22 cellular contexts compared by ENCODE assay signal in genomic region chr9:114100536-114100935, GRCh38. TPM values are rescaled to one million over a fixed set of nuclear protein-coding genes. Genes with fewer than 3 reads are reported as not detected.
DNase-seq lines count a peak whose midpoint lies in the region; ATAC-seq, FAIRE-seq and TF ChIP-seq lines count a peak whose summit lies in the region.
"Had no signal": no experiment of that assay in that cellular context is flagged by ENCODE, and none has a peak within 500 bp of the region (broad histone marks: within the 10 kb centered on the region; RNA-seq: fewer than 3 reads in every experiment).

No MANE protein-coding gene starts in this region.

- H2AFZ ChIP-seq in endothelial cell of umbilical vein (ENCODE audit: low read depth, low read length), result no peak overlapping the region

- H3K4me1 ChIP-seq in A549 (peaks cover 40% of the 10 kb centered on the region), endothelial cell of umbilical vein (ENCODE audit: control insufficient read depth, extremely low read depth, insufficient read depth, low read length) (peaks cover 20% of the 10 kb centered on the region)

- no peaks in the 10 kb centered on the region for H4K20me1 ChIP-seq in endothelial cell of umbilical vein (replicated peaks; ENCODE audit: control insufficient read depth, extremely low read depth, insufficient read depth, low read length)

- H3K4me2 ChIP-seq in A549 (peak overlapping the region; percentile 99; the same call in 1 of the 3 replicates), endothelial cell of umbilical vein (ENCODE audit: insufficient read depth, low read length) (peak overlapping the region; percentile 42)

- dilution Hi-C loops in endothelial cell of umbilical vein (cut with MboI; ENCODE audit: extremely low pct_ligation_motif_present, low sequenced_read_pairs), result no loop called here

- intact Hi-C loops in endothelial cell of umbilical vein (cut with micrococcal nuclease), result no loop called here

- WGBS in A549 (ENCODE audit: missing lambda C conversion rate), result 95% methylated on average over 1 of the region's 1 CpG

- peak overlapping the region in 2 of 3 experiments; percentile 39 to 90 for H3K4me3 Mint-ChIP-seq in nephron
- H3K4me3 Mint-ChIP-seq: IgD-negative memory B cell had no signal

- TF ChIP-seq EP300 in A549 (IDR thresholded peaks at IDR 0.05), result no peak

- H3K4me1 Mint-ChIP-seq in nephron, result peaks cover 35% of the 10 kb centered on the region

- no peak for TF ChIP-seq RAD21 in A549 (conservative IDR thresholded peaks at IDR 0.05 in 1 of 2, IDR thresholded peaks at IDR 0.05 in 1 of 2)

- no peak overlapping the region for H3K9ac ChIP-seq in endothelial cell of umbilical vein (replicated peaks; ENCODE audit: extremely low read depth, insufficient read depth, low read length)

- no peaks in the 10 kb centered on the region for H3K27me3 ChIP-seq in endothelial cell of umbilical vein (ENCODE audit: control insufficient read depth in 2 of 2, insufficient read depth in 2 of 2, low read length in 2 of 2)
- H3K27me3 ChIP-seq: SJSA1 had no signal

- H3K36me3 ChIP-seq in endothelial cell of umbilical vein (ENCODE audit: control insufficient read depth in 2 of 2, extremely low read depth in 1 of 2, insufficient read depth in 2 of 2, low read length in 2 of 2), result no peaks in the 10 kb centered on the region
- H3K36me3 ChIP-seq: SJSA1 had no signal

- DNase-seq in A549 (ENCODE audit: low read depth in 1 of 2, low spot score in 1 of 2) (no peak), endothelial cell of umbilical vein (ENCODE audit: low read depth, low spot score) (peak; percentile 32), foreskin fibroblast (no peak), SKM-1 (lab: John Stamatoyannopoulos, UW; ENCODE audit: unreplicated experiment) (no peak), NCI-H1694 (lab: John Stamatoyannopoulos, UW) (no peak)
- no peak for DNase-seq in stimulated activated CD4-positive, alpha-beta T cell treated with anti-CD3 and anti-CD28 coated beads, Interleukin-2, amount 100 ng/mL, for 24 hours
- DNase-seq: CD4-positive, alpha-beta memory T cell; GDM1; MV-4-11; NCI-H1105 treated with DMSO at 0.1 percent for 48 hours; NCI-H2081 treated with DMSO at 0.1 percent for 48 hours; NCI-H524 treated with DMSO at 0.1 percent for 48 hours had no signal

- H3K9me3 Mint-ChIP-seq in nephron, result peaks cover 14% of the 10 kb centered on the region

- ATAC-seq in A549, result no peak
- ATAC-seq: Right ventricle myocardium inferior had no signal

- H3K27ac ChIP-seq in A549 (peak overlapping the region in 1 of 2 experiments; percentile 91; a peak in 2 of 6 replicates), endothelial cell of umbilical vein (ENCODE audit: insufficient read depth, low read depth, low read length) (peak overlapping the region; percentile 4)
- H3K27ac ChIP-seq: SJSA1 had no signal

- CTCF ChIA-PET in A549 (lab: Yijun Ruan, JAX), result interaction anchor here (0.6 to 3.5 kb wide), 7 partner anchors 10 to 581 kb away, joined by 3 to 29 read pairs (median 7); partner anchors contain the start of gene COL27A1
- CTCF ChIA-PET in endothelial cell of umbilical vein (lab: Charles Lee), result interaction anchor here (2.3 to 3.0 kb wide), 3 partner anchors 8 to 190 kb away, joined by 17 to 23 read pairs (median 20); no protein-coding TSS in a partner anchor

- TF ChIP-seq CTCF in A549 (IDR thresholded peaks at IDR 0.05) (no peak), endothelial cell of umbilical vein (IDR thresholded peaks at IDR 0.05; ENCODE audit: extremely low read depth in 1 of 2, insufficient read depth in 1 of 2, low read depth in 1 of 2, low read length in 2 of 2) (no peak), nephron (IDR thresholded peaks at IDR 0.05; ENCODE audit: unreplicated experiment in 3 of 3) (no peak), foreskin fibroblast (IDR thresholded peaks at IDR 0.05; ENCODE audit: low read depth, low read length) (no peak)

- POLR2A ChIA-PET in A549 (lab: Yijun Ruan, JAX), result no interaction called here
- POLR2A ChIA-PET in endothelial cell of umbilical vein (lab: Charles Lee), result no interaction called here

- H3K79me2 ChIP-seq in endothelial cell of umbilical vein (ENCODE audit: control insufficient read depth, insufficient read depth, low read length), result no peaks in the 10 kb centered on the region

- H3K27me3 Mint-ChIP-seq in nephron (ENCODE audit: low read depth), result peaks cover 49% of the 10 kb centered on the region

- H3K4me3 ChIP-seq in A549, result no peak overlapping the region
- H3K4me3 ChIP-seq in endothelial cell of umbilical vein (replicated peaks in 1 of 3; ENCODE audit: insufficient read depth in 1 of 3, low read depth in 1 of 3, low read length in 3 of 3), result no peak overlapping the region
- no peak overlapping the region for H3K4me3 ChIP-seq in foreskin fibroblast (ENCODE audit: low read depth in 1 of 2, low read length in 2 of 2)
- H3K4me3 ChIP-seq: SJSA1 had no signal

- no peak for TF ChIP-seq POLR2A in A549 (IDR thresholded peaks at IDR 0.05; ENCODE audit: low read length)
- no peak for TF ChIP-seq POLR2A in endothelial cell of umbilical vein (IDR thresholded peaks at IDR 0.05; ENCODE audit: low read depth, low read length)

- BruUV-seq in endothelial cell of umbilical vein (replicated peaks; lab: Mats Ljungman, UMichigan), result no TSS peak

- H3K27ac Mint-ChIP-seq in nephron, result peak overlapping the region; percentile 96 to 99 (median 98)
- H3K27ac Mint-ChIP-seq: CD4-positive, alpha-beta memory T cell; IgD-negative memory B cell had no signal

- H3K9me1 ChIP-seq in endothelial cell of umbilical vein (replicated peaks; ENCODE audit: control insufficient read depth, extremely low read depth, insufficient read depth, low read length), result no peaks in the 10 kb centered on the region

- H3K36me3 Mint-ChIP-seq in nephron (ENCODE audit: low read depth), result peaks cover 16% of the 10 kb centered on the region
- H3K36me3 Mint-ChIP-seq: CD4-positive, alpha-beta memory T cell; IgD-negative memory B cell had no signal

- H3K9me3 ChIP-seq in A549 (peaks cover 29% of the 10 kb centered on the region), endothelial cell of umbilical vein (replicated peaks; ENCODE audit: control insufficient read depth, insufficient read depth, low read length) (peaks cover 3% of the 10 kb centered on the region)

- FAIRE-seq in A549 (lab: Jason Lieb, UNC) (no peak), G401.6 (lab: Jason Lieb, UNC) (peak; percentile 6), endothelial cell of umbilical vein (lab: Jason Lieb, UNC) (peak; percentile 68)
- FAIRE-seq: A204.1, GM19239, H1 had no signal

TF ChIP-seq in A549, 52 proteins besides CTCF, POLR2A, EP300 and RAD21 (continues in another document):
- TF ChIP-seq NPAS2 (CRISPR knock-in tag; IDR thresholded peaks at IDR 0.05; ENCODE audit: borderline replicate concordance) (no peak), NR3C1 (IDR thresholded peaks at IDR 0.05) (no peak)

RNA-seq across cellular contexts. Expression of gene KIF12, which starts 1.4 kb away (rescaled TPM):
- polyA plus RNA-seq in A549 (2011; rRNA removed), result 6.2 and 6.3 TPM in 2 replicates
- polyA plus RNA-seq in A549 (2012; cell fraction: cytosol; rRNA removed), result 3.5 and 6.1 TPM in 2 replicates
- 17.1 and 24.5 TPM in 2 replicates for polyA plus RNA-seq in A549 (2012; cell fraction: nucleus; rRNA removed)
- polyA plus RNA-seq in A549 (2017; fragmentation: RNase III; extraction: RNeasy Plus Mini Kit Qiagen cat#74134 plus additional on column Dnase treatment), result 4.4 to 6.0 TPM (median 5.2 TPM) in 3 replicates
- 4.5 and 9.5 TPM in 2 replicates for polyA minus RNA-seq in A549 (2011; rRNA and poly(A)+ RNA removed)
- total RNA-seq in endothelial cell of umbilical vein, result 0.51 and 0.97 TPM in 2 replicates
- 0.46 and 0.88 TPM in 2 replicates for polyA plus RNA-seq in endothelial cell of umbilical vein
- polyA plus RNA-seq in endothelial cell of umbilical vein (2011; cell fraction: cytosol; rRNA removed), result 0.27 and 0.39 TPM in 2 replicates
- 2.7 and 4.0 TPM in 2 replicates for polyA plus RNA-seq in endothelial cell of umbilical vein (2011; cell fraction: nucleus; rRNA removed)
- polyA plus RNA-seq in endothelial cell of umbilical vein (2012), result 0.95 and 4.5 TPM in 2 replicates
- 0.15 and 1.4 TPM in 2 replicates for polyA minus RNA-seq in endothelial cell of umbilical vein
- polyA minus RNA-seq in endothelial cell of umbilical vein (2011; cell fraction: cytosol; rRNA and poly(A)+ RNA removed), result not detected
- polyA minus RNA-seq in endothelial cell of umbilical vein (2011; cell fraction: nucleus; rRNA and poly(A)+ RNA removed), result 0.19 and 0.82 TPM in 2 replicates
- total RNA-seq: CD4-positive, alpha-beta memory T cell; Daoy; OCI-LY7; Right ventricle myocardium inferior had no signal
- polyA plus RNA-seq: CD4-positive, alpha-beta memory T cell; IgD-negative memory B cell had no signal

RNA-seq across cellular contexts. Expression of gene AMBP, which starts 22.4 kb away (rescaled TPM):
- 9.4 and 9.9 TPM in 2 replicates for polyA plus RNA-seq in A549 (2011; rRNA removed)
- 5.5 and 6.4 TPM in 2 replicates for polyA plus RNA-seq in A549 (2012; cell fraction: cytosol; rRNA removed)
- polyA plus RNA-seq in A549 (2012; cell fraction: nucleus; rRNA removed), result 9.1 and 9.3 TPM in 2 replicates
- polyA plus RNA-seq in A549 (2017; fragmentation: RNase III; extraction: RNeasy Plus Mini Kit Qiagen cat#74134 plus additional on column Dnase treatment), result 6.1 to 9.2 TPM (median 6.8 TPM) in 3 replicates
- 4.5 and 8.3 TPM in 2 replicates for polyA minus RNA-seq in A549 (2011; rRNA and poly(A)+ RNA removed)
- total RNA-seq in endothelial cell of umbilical vein, result not detected in 2 replicates
- not detected in 2 replicates for polyA plus RNA-seq in endothelial cell of umbilical vein
- 0.04 and 0.06 TPM in 2 replicates for polyA plus RNA-seq in endothelial cell of umbilical vein (2011; cell fraction: cytosol; rRNA removed)
- polyA plus RNA-seq in endothelial cell of umbilical vein (2011; cell fraction: nucleus; rRNA removed), result 0.45 TPM in 1 of 2 replicates, not detected in the other
- polyA plus RNA-seq in endothelial cell of umbilical vein (2012), result not detected in 2 replicates
- polyA minus RNA-seq in endothelial cell of umbilical vein, result 0.70 TPM in 1 of 2 replicates, not detected in the other
- not detected for polyA minus RNA-seq in endothelial cell of umbilical vein (2011; cell fraction: cytosol; rRNA and poly(A)+ RNA removed)
- not detected in 2 replicates for polyA minus RNA-seq in endothelial cell of umbilical vein (2011; cell fraction: nucleus; rRNA and poly(A)+ RNA removed)
- total RNA-seq: CD4-positive, alpha-beta memory T cell; OCI-LY7; Right ventricle myocardium inferior had no signal
- polyA plus RNA-seq: CD4-positive, alpha-beta memory T cell; IgD-negative memory B cell had no signal

RNA-seq across cellular contexts. Expression of gene COL27A1, which starts 54.8 kb away (rescaled TPM):
- polyA plus RNA-seq in A549 (2011; rRNA removed), result 6.9 and 8.5 TPM in 2 replicates
- polyA plus RNA-seq in A549 (2012; cell fraction: cytosol; rRNA removed), result 12.6 and 14.4 TPM in 2 replicates
- 96.2 and 110 TPM in 2 replicates for polyA plus RNA-seq in A549 (2012; cell fraction: nucleus; rRNA removed)
- polyA plus RNA-seq in A549 (2017; fragmentation: RNase III; extraction: RNeasy Plus Mini Kit Qiagen cat#74134 plus additional on column Dnase treatment), result 20.6 to 21.0 TPM (median 20.7 TPM) in 3 replicates
- polyA minus RNA-seq in A549 (2011; rRNA and poly(A)+ RNA removed), result 11.6 and 14.9 TPM in 2 replicates
- total RNA-seq in endothelial cell of umbilical vein, result 48.6 and 49.1 TPM in 2 replicates
- polyA plus RNA-seq in endothelial cell of umbilical vein, result 14.7 and 14.9 TPM in 2 replicates
- polyA plus RNA-seq in endothelial cell of umbilical vein (2011; cell fraction: cytosol; rRNA removed), result 5.1 and 7.1 TPM in 2 replicates
- polyA plus RNA-seq in endothelial cell of umbilical vein (2011; cell fraction: nucleus; rRNA removed), result 147 and 157 TPM in 2 replicates
- 30.8 and 37.0 TPM in 2 replicates for polyA plus RNA-seq in endothelial cell of umbilical vein (2012)
- 17.6 and 18.7 TPM in 2 replicates for polyA minus RNA-seq in endothelial cell of umbilical vein
- 1.4 TPM for polyA minus RNA-seq in endothelial cell of umbilical vein (2011; cell fraction: cytosol; rRNA and poly(A)+ RNA removed)
- polyA minus RNA-seq in endothelial cell of umbilical vein (2011; cell fraction: nucleus; rRNA and poly(A)+ RNA removed), result 54.5 and 60.8 TPM in 2 replicates
- total RNA-seq: OCI-LY7 had no signal
- polyA plus RNA-seq: CD4-positive, alpha-beta memory T cell; IgD-negative memory B cell had no signal
